Comparison of ENCODE assay signal across 8 cellular contexts in the genomic region with DNA sequence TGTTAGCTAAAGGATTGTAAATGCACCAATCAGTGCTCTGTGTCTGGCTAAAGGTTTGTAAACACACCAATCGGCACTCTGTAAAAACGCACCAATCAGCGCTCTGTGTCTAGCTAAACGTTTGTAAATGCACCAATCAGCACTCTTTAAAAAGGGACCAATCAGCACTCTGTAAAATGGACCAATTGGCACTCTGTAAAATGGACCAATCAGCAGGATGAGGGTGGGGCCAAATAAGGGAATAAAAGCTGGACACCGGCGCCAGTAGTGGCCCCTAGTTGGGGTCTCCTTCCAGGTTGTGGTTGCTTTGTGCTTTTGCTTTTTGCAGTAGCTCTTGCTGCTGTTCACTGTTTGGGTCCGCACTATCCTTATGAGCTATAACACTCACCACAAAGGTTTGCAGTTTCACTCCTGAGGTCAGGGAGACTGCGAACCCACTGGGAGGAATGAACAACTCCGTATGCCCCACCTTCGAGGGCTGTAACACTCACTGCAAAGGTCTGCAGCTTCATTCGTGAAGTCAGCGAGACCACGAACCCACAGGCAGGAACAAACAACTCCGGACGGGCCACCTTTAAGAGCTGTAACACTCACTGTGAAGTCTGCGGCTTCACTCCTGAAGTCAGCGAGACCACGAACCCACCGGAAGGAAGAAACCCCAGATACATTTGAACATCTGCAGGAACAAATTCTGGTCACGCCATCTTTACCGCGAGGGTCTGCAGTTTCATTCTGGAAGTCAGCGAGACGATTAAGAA. TPM values are rescaled to one million over a fixed set of nuclear protein-coding genes. Genes with fewer than 3 reads are reported as not detected.
DNase-seq lines count a peak whose midpoint lies in the region; ATAC-seq and TF ChIP-seq lines count a peak whose summit lies in the region.

No MANE protein-coding gene starts in this region.

- peaks cover 0 to 10% of the 10 kb centered on the region in 2 experiments; a peak in 2 of 4 replicates for H3K4me1 ChIP-seq in SK-N-SH (ENCODE audit: control insufficient read depth in 1 of 2, insufficient read depth in 2 of 2, low read depth in 1 of 2, low read length in 1 of 2)

- ATAC-seq in SK-N-SH treated with all-trans-retinoic acid at 6 μM for 48 hours = no peak
- peak; percentile 46 for ATAC-seq in HG03342 (IDR thresholded peaks at IDR 0.05; ENCODE audit: unreplicated experiment)
- peak; percentile 73 for ATAC-seq in effector memory CD8-positive, alpha-beta T cell (replicated peaks)

- TF ChIP-seq CTCF in SK-N-SH (IDR thresholded peaks at IDR 0.05) = no peak

- peak overlapping the region; percentile 81 for H3K4me3 Mint-ChIP-seq in effector memory CD8-positive, alpha-beta T cell

- peak overlapping the region; percentile 81 for H3K4me2 ChIP-seq in SK-N-SH

- peaks cover 0 to 6% of the 10 kb centered on the region in 2 experiments for H3K36me3 ChIP-seq in SK-N-SH (replicated peaks in 1 of 2; ENCODE audit: control insufficient read depth in 1 of 2, insufficient read depth in 2 of 2, low read length in 1 of 2)

- H3K9me2 ChIP-seq in SK-N-SH = no peaks in the 10 kb centered on the region

- H3K9me3 ChIP-seq in SK-N-SH = no peaks in the 10 kb centered on the region

- no peaks in the 10 kb centered on the region for H4K20me1 ChIP-seq in SK-N-SH (ENCODE audit: insufficient read depth)

- H3K79me2 ChIP-seq in SK-N-SH (ENCODE audit: insufficient read depth) = peaks cover 41% of the 10 kb centered on the region

- H3F3A ChIP-seq in SK-N-SH (replicated peaks; ENCODE audit: insufficient read depth) = peaks cover 14% of the 10 kb centered on the region

- POLR2A ChIA-PET in SK-N-SH (lab: Yijun Ruan, JAX) = interaction anchor here (0.6 to 1.4 kb wide), 2 partner anchors 9 to 160 kb away, joined by 3 read pairs; no protein-coding TSS in a partner anchor

- no peak for DNase-seq in SK-N-SH
- DNase-seq in activated CD4-positive, alpha-beta T cell treated with anti-CD3 and anti-CD28 coated beads for 48 hours = peak; percentile 79
- peak; percentile 76 to 81 (median 78) for DNase-seq in effector memory CD8-positive, alpha-beta T cell
- DNase-seq in SKM-1 treated with dmso at 0.1 percent for 144 hours (lab: John Stamatoyannopoulos, UW; ENCODE audit: unreplicated experiment) = no peak
- no peak for DNase-seq in islet precursor cell

- H3K4me3 ChIP-seq in SK-N-SH (ENCODE audit: low read depth in 2 of 2, low read length in 1 of 2) = peak overlapping the region; percentile 69 to 90; a peak in 3 of 4 replicates
- H3K4me3 ChIP-seq in skin epidermis = peak overlapping the region in 6 of 7 experiments; percentile 4 to 74 (median 8)

- WGBS in SK-N-SH (ENCODE audit: low lambda C conversion rate) = 96% methylated on average over 22 of the region's 24 CpGs

- no peaks in the 10 kb centered on the region for H3K9me3 Mint-ChIP-seq in effector memory CD8-positive, alpha-beta T cell

- H3K27me3 Mint-ChIP-seq in effector memory CD8-positive, alpha-beta T cell = no peaks in the 10 kb centered on the region

- no peak for TF ChIP-seq RAD21 in SK-N-SH (IDR thresholded peaks at IDR 0.05; ENCODE audit: low read length)

- H3K27ac Mint-ChIP-seq in effector memory CD8-positive, alpha-beta T cell = peak overlapping the region; percentile 86 to 92

- peak overlapping the region; percentile 99; the same call in 1 of the 2 replicates for H3K9ac ChIP-seq in SK-N-SH

- peaks cover 36 to 52% of the 10 kb centered on the region in 2 donors for H3K4me1 Mint-ChIP-seq in effector memory CD8-positive, alpha-beta T cell (ENCODE audit: low read depth in 2 of 2)

- H3K27ac ChIP-seq in SK-N-SH (ENCODE audit: low read depth in 2 of 2, low read length in 1 of 2) (peak overlapping the region in 1 of 2 experiments; percentile 88; a peak in 1 of 4 replicates), skin epidermis (peak overlapping the region in 11 of 21 experiments; percentile 40 to 99 (median 96))

- peaks cover 13% of the 10 kb centered on the region for H3K36me3 Mint-ChIP-seq in effector memory CD8-positive, alpha-beta T cell (ENCODE audit: insufficient read depth)

- no peak for TF ChIP-seq EP300 in SK-N-SH (IDR thresholded peaks at IDR 0.05; ENCODE audit: borderline replicate concordance in 1 of 2, low read depth in 1 of 2, low read length in 1 of 2)

- CTCF ChIA-PET in SK-N-SH (lab: Yijun Ruan, JAX) = interaction anchor here (0.6 to 1.4 kb wide), 4 partner anchors 12 to 134 kb away, joined by 3 read pairs; no protein-coding TSS in a partner anchor

- peak overlapping the region; percentile 93 for H2AFZ ChIP-seq in SK-N-SH (ENCODE audit: low read depth)

- H3K27me3 ChIP-seq in SK-N-SH (ENCODE audit: insufficient read depth) = no peaks in the 10 kb centered on the region

TF ChIP-seq in SK-N-SH, 30 proteins besides CTCF, POLR2A, EP300 and RAD21 (continues in another document):
- TF ChIP-seq FOSL2 (IDR thresholded peaks at IDR 0.05; ENCODE audit: borderline replicate concordance, low read depth) (no peak), FOXJ3 (CRISPR knock-in tag; IDR thresholded peaks at IDR 0.05) (no peak), FOXM1 (IDR thresholded peaks at IDR 0.05; ENCODE audit: low read depth) (no peak), RXRA (IDR thresholded peaks at IDR 0.05; ENCODE audit: borderline replicate concordance, low read depth) (no peak), IRF3 (IDR thresholded peaks at IDR 0.05; ENCODE audit: low read depth, low read length) (no peak), MXI1 (IDR thresholded peaks at IDR 0.05; ENCODE audit: low read depth, low read length) (no peak)
- TF ChIP-seq, protein P1, sequence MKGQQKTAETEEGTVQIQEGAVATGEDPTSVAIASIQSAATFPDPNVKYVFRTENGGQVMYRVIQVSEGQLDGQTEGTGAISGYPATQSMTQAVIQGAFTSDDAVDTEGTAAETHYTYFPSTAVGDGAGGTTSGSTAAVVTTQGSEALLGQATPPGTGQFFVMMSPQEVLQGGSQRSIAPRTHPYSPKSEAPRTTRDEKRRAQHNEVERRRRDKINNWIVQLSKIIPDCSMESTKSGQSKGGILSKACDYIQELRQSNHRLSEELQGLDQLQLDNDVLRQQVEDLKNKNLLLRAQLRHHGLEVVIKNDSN (IDR thresholded peaks at IDR 0.05; ENCODE audit: borderline replicate concordance, low read depth) = no peak

TF ChIP-seq in SK-N-SH treated with all-trans-retinoic acid at 6 μM for 48 hours, 23 proteins besides CTCF, POLR2A, EP300 and RAD21:
- TF ChIP-seq PPARA (CRISPR knock-in tag; IDR thresholded peaks at IDR 0.05; ENCODE audit: borderline replicate concordance) (no peak), ZFP30 (CRISPR knock-in tag; IDR thresholded peaks at IDR 0.05) (no peak), ZNF8 (CRISPR knock-in tag; IDR thresholded peaks at IDR 0.05) (no peak)

RNA-seq across cellular contexts. Expression of gene SUCLG2, which starts 1.1 kb away (rescaled TPM):
- 20.2 and 23.3 TPM in 2 replicates for polyA plus RNA-seq in SK-N-SH (2012; rRNA removed)
- polyA plus RNA-seq in SK-N-SH (2012; cell fraction: cytosol; rRNA removed) = 33.0 and 37.3 TPM in 2 replicates
- 6.8 and 12.7 TPM in 2 replicates for polyA plus RNA-seq in SK-N-SH (2012; cell fraction: nucleus; rRNA removed)

Comparison
In these comparisons a context has a peak if more than half of its experiments do, and no peak if none do; other contexts are left out.
1. DNase-seq: peak in activated CD4-positive, alpha-beta T cell treated with anti-CD3 and anti-CD28 coated beads for 48 hours (single experiment) and effector memory CD8-positive, alpha-beta T cell (3 of 3); none in SK-N-SH (single experiment), SKM-1 treated with dmso at 0.1 percent for 144 hours (single experiment) and islet precursor cell (single experiment).